26 cellular contexts compared by ENCODE assay signal in genomic region chr22:35981900-35982299, GRCh38.
"Had no signal": no experiment of that assay in that cellular context is flagged by ENCODE, and none has a peak within 500 bp of the region (broad histone marks: within the 10 kb centered on the region; RNA-seq: fewer than 3 reads in every experiment).

No MANE protein-coding gene starts in this region.

- H3K27ac ChIP-seq: body of pancreas, gastroesophageal sphincter, right lobe of liver, upper lobe of right lung had no signal

- H3K36me3 ChIP-seq: gastroesophageal sphincter, right lobe of liver, upper lobe of right lung had no signal

- FAIRE-seq: colon, kidney had no signal

- H3K27ac Mint-ChIP-seq: activated naive CD8-positive, alpha-beta T cell; activated T-cell treated with anti-CD3 and anti-CD28 coated beads, Interleukin-2, amount 50 U/mL, for 72 hours; progenitor cell of endocrine pancreas; stimulated activated naive CD8-positive, alpha-beta T cell treated with anti-CD3 and anti-CD28 coated beads, Interleukin-15, Interleukin-2, amounts not matched to agents 100 ng/mL and 50 ng/mL, for 24 hours had no signal

- DNase-seq: activated CD4-positive, alpha-beta T cell treated with anti-CD3 and anti-CD28 coated beads for 4 hours; activated CD4-positive, alpha-beta T cell treated with anti-CD3 and anti-CD28 coated beads, Interleukin-2, amount 50 U/mL, for 4 hours; activated CD4-positive, CD25-positive, alpha-beta regulatory T cell; activated effector memory CD4-positive, alpha-beta T cell treated with Interleukin-2 at 50 U/mL for 16 hours; activated naive CD4-positive, alpha-beta T cell treated with Interleukin-2 at 50 U/mL for 16 hours; activated T-cell treated with anti-CD3 and anti-CD28 coated beads for 4 hours; activated T-cell treated with anti-CD3 and anti-CD28 coated beads, Interleukin-2, amount 50 U/mL, for 72 hours; anterior cingulate cortex; body of pancreas; dermis blood vessel endothelial cell; effector CD8-positive, alpha-beta T cell; erythroblast; head of caudate nucleus; hippocampal formation; kidney; left colon; midbrain; naive thymus-derived CD4-positive, alpha-beta T cell; right lobe of liver; stimulated activated CD4-positive, alpha-beta T cell treated with anti-CD3 and anti-CD28 coated beads, Interleukin-4, amount 100 ng/mL, for 1 hour; upper lobe of right lung had no signal

- H3K4me1 Mint-ChIP-seq: naive thymus-derived CD4-positive, alpha-beta T cell had no signal

- H3K9me3 ChIP-seq: body of pancreas, gastroesophageal sphincter, right lobe of liver, upper lobe of right lung had no signal

- H3K27me3 ChIP-seq: body of pancreas, gastroesophageal sphincter, right lobe of liver, upper lobe of right lung had no signal

- H3K4me3 Mint-ChIP-seq: activated naive CD8-positive, alpha-beta T cell; activated T-cell treated with anti-CD3 and anti-CD28 coated beads, Interleukin-2, amount 50 U/mL, for 72 hours; naive thymus-derived CD4-positive, alpha-beta T cell; stimulated activated naive CD8-positive, alpha-beta T cell treated with anti-CD3 and anti-CD28 coated beads, Interleukin-15, Interleukin-2, amounts not matched to agents 100 ng/mL and 50 ng/mL, for 24 hours had no signal

- H3K9me3 Mint-ChIP-seq: activated T-cell treated with anti-CD3 and anti-CD28 coated beads, Interleukin-2, amount 50 U/mL, for 72 hours; naive thymus-derived CD4-positive, alpha-beta T cell; stimulated activated naive CD8-positive, alpha-beta T cell treated with anti-CD3 and anti-CD28 coated beads, Interleukin-15, Interleukin-2, amounts not matched to agents 100 ng/mL and 50 ng/mL, for 24 hours had no signal

- H3K4me3 ChIP-seq: body of pancreas, gastroesophageal sphincter, right lobe of liver, upper lobe of right lung had no signal
